12 cellular contexts compared by ENCODE assay signal in genomic region chr21:39238275-39238674, GRCh38.
"Had no signal": no experiment of that assay in that cellular context is flagged by ENCODE, and none has a peak within 500 bp of the region (broad histone marks: within the 10 kb centered on the region; RNA-seq: fewer than 3 reads in every experiment).

No MANE protein-coding gene starts in this region.

- H3K4me3 Mint-ChIP-seq: activated B cell treated with CpG ODN at 0.5 μM for 24 hours, endodermal cell, neural crest cell, T-cell had no signal

- H3K9me3 ChIP-seq: sigmoid colon had no signal

- ATAC-seq: T-cell had no signal

- H3K4me3 ChIP-seq: sigmoid colon had no signal

- H3K27me3 Mint-ChIP-seq: activated B cell treated with CpG ODN at 0.5 μM for 24 hours, T-cell had no signal

- H3K4me1 ChIP-seq: sigmoid colon had no signal

- H3K27ac ChIP-seq: sigmoid colon had no signal

- H3K9me3 Mint-ChIP-seq: activated B cell treated with CpG ODN at 0.5 μM for 24 hours, endodermal cell, neural crest cell, T-cell had no signal

- DNase-seq: activated B cell treated with CpG ODN at 0.5 μM for 24 hours; activated CD4-positive, alpha-beta T cell treated with anti-CD3 and anti-CD28 coated beads, Interleukin-2, amount 50 U/mL, for 4 hours; activated CD8-positive, alpha-beta memory T cell treated with anti-CD3 and anti-CD28 coated beads, Interleukin-2, amount 50 U/mL, for 4 hours; activated effector memory CD4-positive, alpha-beta T cell treated with Interleukin-2 at 50 U/mL for 16 hours; endodermal cell; erythroblast; hippocampal formation; mesendoderm; sigmoid colon; stimulated activated CD4-positive, alpha-beta T cell treated with anti-CD3 and anti-CD28 coated beads, Interleukin-12 subunit alpha, Interleukin-12 subunit beta, amount 100 ng/mL, for 4 hours; T-cell had no signal

- H3K4me1 Mint-ChIP-seq: endodermal cell had no signal

- H3K27ac Mint-ChIP-seq: activated B cell treated with CpG ODN at 0.5 μM for 24 hours, endodermal cell had no signal
